In the genomic region with DNA sequence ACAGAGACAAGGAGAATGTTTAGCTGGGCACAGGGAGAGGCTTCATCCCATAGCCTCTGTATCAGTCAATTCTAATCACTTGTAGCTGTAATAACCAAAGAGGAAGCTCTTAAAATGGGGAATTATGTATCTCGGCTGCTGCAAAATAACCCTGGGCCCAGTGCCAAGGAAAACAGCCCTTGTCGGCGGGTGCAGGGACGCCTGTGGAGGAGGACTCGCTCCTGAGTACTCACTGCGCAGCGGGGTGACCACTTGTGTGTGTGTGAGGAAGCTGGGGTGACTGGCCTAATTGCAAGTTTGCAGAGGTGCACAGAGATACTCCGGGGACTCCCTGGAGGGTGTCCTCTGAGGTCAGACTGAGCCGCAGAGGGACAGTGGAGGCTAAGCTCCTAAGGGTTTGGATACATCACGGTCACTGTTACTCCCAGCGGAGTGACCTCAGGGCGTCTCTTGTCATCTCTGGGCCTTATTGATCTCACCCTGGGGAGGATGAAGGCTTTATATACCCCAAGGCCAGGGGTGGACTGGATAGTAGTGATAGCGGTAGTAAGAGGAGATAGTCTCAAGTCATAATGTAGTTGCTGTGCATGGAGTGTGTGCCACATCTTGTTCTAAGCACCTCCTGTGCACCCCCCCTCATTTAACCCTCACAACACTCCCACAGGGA, we compare ENCODE assay signal across 8 cellular contexts. TPM values are rescaled to one million over a fixed set of nuclear protein-coding genes. Genes with fewer than 3 reads are reported as not detected.
DNase-seq lines count a peak whose midpoint lies in the region; ATAC-seq and TF ChIP-seq lines count a peak whose summit lies in the region.

No MANE protein-coding gene starts in this region.

- DNase-seq in EL (peak; percentile 61), NCI-H2171 (lab: John Stamatoyannopoulos, UW) (peak; percentile 31), brain microvascular endothelial cell (peak; percentile 77), vagina (ENCODE audit: extremely low spot score in 2 of 2) (no peak)

- no peak overlapping the region for H3K27ac ChIP-seq in brain microvascular endothelial cell
- H3K27ac ChIP-seq in vagina: no peak overlapping the region

- in situ Hi-C loops in brain microvascular endothelial cell (cut with HindIII; ENCODE audit: low pct_ligation_motif_present, low sequenced_read_pairs): no loop called here

- H3K4me3 ChIP-seq in brain microvascular endothelial cell (ENCODE audit: low read depth, low read length) (no peak overlapping the region), vagina (no peak overlapping the region)

- H3K9me3 Mint-ChIP-seq in nephron: no peaks in the 10 kb centered on the region

- H3K4me1 Mint-ChIP-seq in nephron: peaks cover 26% of the 10 kb centered on the region

- H3K27me3 Mint-ChIP-seq in nephron (ENCODE audit: low read depth): peaks cover 32% of the 10 kb centered on the region

- ATAC-seq in GM18519 (IDR thresholded peaks at IDR 0.05; ENCODE audit: low FRiP score, unreplicated experiment) (no peak), HG02852 (IDR thresholded peaks at IDR 0.05; ENCODE audit: unreplicated experiment) (no peak)
- no peak for ATAC-seq in activated CD4-positive, CD25-positive, alpha-beta regulatory T cell treated with anti-CD3 and anti-CD28 coated beads, Interleukin-2, amount 50 U/mL, for 24 hours

- H3K36me3 ChIP-seq in brain microvascular endothelial cell (replicated peaks): no peaks in the 10 kb centered on the region
- no peaks in the 10 kb centered on the region for H3K36me3 ChIP-seq in vagina

- intact Hi-C loops in vagina (cut with DNase I): no loop called here

- H3K27ac Mint-ChIP-seq in nephron: peak overlapping the region; percentile 22 to 75 (median 56)

- TF ChIP-seq POLR2A in vagina (IDR thresholded peaks at IDR 0.05): no peak

- TF ChIP-seq CTCF in brain microvascular endothelial cell (IDR thresholded peaks at IDR 0.05; ENCODE audit: low read depth, low read length, missing control alignments) (no peak), nephron (IDR thresholded peaks at IDR 0.05; ENCODE audit: unreplicated experiment in 3 of 3) (no peak), vagina (IDR thresholded peaks at IDR 0.05) (no peak)

- H3K27me3 ChIP-seq in brain microvascular endothelial cell (replicated peaks) (no peaks in the 10 kb centered on the region), vagina (no peaks in the 10 kb centered on the region)

- H3K4me1 ChIP-seq in vagina: peaks cover 49% of the 10 kb centered on the region

- H3K4me3 Mint-ChIP-seq in nephron: peak overlapping the region in 1 of 3 experiments; percentile 0

- peaks cover 8% of the 10 kb centered on the region for H3K36me3 Mint-ChIP-seq in nephron (ENCODE audit: low read depth)

- no peaks in the 10 kb centered on the region for H3K9me3 ChIP-seq in vagina

RNA-seq across cellular contexts. Expression of a gene that starts 37.2 kb away (rescaled TPM):
- 30.7 TPM for total RNA-seq in vagina

Comparison
In these comparisons a context has a peak if more than half of its experiments do, and no peak if none do; other contexts are left out.
1. DNase-seq: peak in EL (single experiment), NCI-H2171 (single experiment) and brain microvascular endothelial cell (single experiment); none in vagina (0 of 2).